Comparison of ENCODE assay signal across 1 cellular context in the genomic region with DNA sequence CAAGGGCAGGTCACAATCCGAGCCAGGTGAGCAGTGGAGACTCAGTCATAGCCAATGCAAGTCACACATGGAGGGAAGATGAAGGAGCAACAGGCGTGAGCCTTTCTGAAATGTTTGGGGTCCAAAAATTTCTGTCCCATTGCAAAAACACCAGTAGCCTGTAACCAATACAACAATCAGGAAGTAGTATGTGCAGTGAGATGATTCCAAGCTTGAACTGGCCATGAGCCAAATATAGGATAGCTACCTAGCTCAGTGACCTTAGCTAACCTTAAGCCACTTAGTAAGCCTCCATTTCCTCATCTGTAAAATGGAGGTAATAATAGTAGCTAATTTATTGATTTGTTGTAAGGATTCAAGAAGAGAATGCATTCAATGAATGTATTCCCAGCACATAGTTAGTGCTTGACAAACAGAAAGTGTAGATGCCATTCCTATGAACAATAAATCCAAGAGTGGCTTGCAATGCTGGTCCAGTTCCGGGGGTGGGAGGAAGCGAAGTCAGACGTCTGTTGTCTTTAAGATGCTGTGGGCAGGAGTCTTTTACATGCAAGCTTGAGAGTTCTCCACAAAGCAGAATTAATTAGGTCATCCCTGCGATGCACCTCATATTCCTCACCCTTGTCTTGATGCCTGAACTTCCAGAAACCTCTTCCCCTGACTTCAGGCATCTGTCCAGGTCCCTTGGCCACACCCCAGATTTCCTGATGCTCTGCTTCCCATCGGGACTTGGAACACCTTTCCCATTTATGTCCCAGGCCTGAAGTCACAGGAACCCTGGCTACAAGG.
A peak's percentile ranks its signal among the peaks of the same experiment; 100 is the strongest.
TF ChIP-seq lines count a peak whose summit lies in the region.

No MANE protein-coding gene starts in this region.

TF ChIP-seq in SK-N-SH, 30 proteins besides CTCF, POLR2A, EP300 and RAD21:
- TF ChIP-seq CHD2 (IDR thresholded peaks at IDR 0.05; ENCODE audit: low read length, partially characterized antibody) (no peak), JUND (IDR thresholded peaks at IDR 0.05) (peak; percentile 27; the same call in 1 of the 2 replicates), TAF1 (IDR thresholded peaks at IDR 0.05; ENCODE audit: borderline replicate concordance, low read depth, low read length) (no peak), RFX5 (IDR thresholded peaks at IDR 0.05; ENCODE audit: low read length) (no peak), FOSL2 (IDR thresholded peaks at IDR 0.05; ENCODE audit: borderline replicate concordance, low read depth) (peak; percentile 35; the same call in 1 of the 2 replicates), FOXJ3 (CRISPR knock-in tag; IDR thresholded peaks at IDR 0.05) (no peak), NFIC (IDR thresholded peaks at IDR 0.05; ENCODE audit: borderline replicate concordance) (peak; percentile 25; the same call in 1 of the 2 replicates), YY1 (IDR thresholded peaks at IDR 0.05; ENCODE audit: low read depth) (no peak), SMC3 (IDR thresholded peaks at IDR 0.05; ENCODE audit: low read depth, low read length) (no peak), IRF3 (IDR thresholded peaks at IDR 0.05; ENCODE audit: low read depth, low read length) (no peak), TCF12 (IDR thresholded peaks at IDR 0.05) (no peak), MAX (IDR thresholded peaks at IDR 0.05; ENCODE audit: low read depth) (no peak), GATA2 (CRISPR knock-in tag; IDR thresholded peaks at IDR 0.05) (no peak), MEF2A (IDR thresholded peaks at IDR 0.05; ENCODE audit: borderline replicate concordance, low read depth) (no peak), POLR2AphosphoS5 (IDR thresholded peaks at IDR 0.05; ENCODE audit: low read depth, low read length) (no peak), PBX3 (IDR thresholded peaks at IDR 0.05) (no peak), RCOR1 (IDR thresholded peaks at IDR 0.05; ENCODE audit: low read length) (no peak), TEAD4 (IDR thresholded peaks at IDR 0.05; ENCODE audit: borderline replicate concordance, insufficient read depth) (no peak), REST (IDR thresholded peaks at IDR 0.05; ENCODE audit: low read depth, low read length) (no peak)
